8 cellular contexts compared by ENCODE assay signal in genomic region chr9:92671323-92671722, GRCh38. TPM values are rescaled to one million over a fixed set of nuclear protein-coding genes. Genes with fewer than 3 reads are reported as not detected.
DNase-seq lines count a peak whose midpoint lies in the region; ATAC-seq and TF ChIP-seq lines count a peak whose summit lies in the region.

No MANE protein-coding gene starts in this region.

- TF ChIP-seq POLR2A in suprapubic skin (IDR thresholded peaks at IDR 0.05): no peak

- DNase-seq in adipocyte (ENCODE audit: low read depth): peak; percentile 73
- peak; percentile 76 to 80 for DNase-seq in suprapubic skin (ENCODE audit: low spot score in 2 of 2)
- DNase-seq in iPS-NIHi11 (ENCODE audit: low spot score): no peak
- no peak for DNase-seq in DMS153 treated with DMSO at 0.1 percent for 48 hours (lab: John Stamatoyannopoulos, UW; ENCODE audit: unreplicated experiment)

- peak overlapping the region in 4 of 11 experiments; percentile 89 to 94 (median 90); a peak in 6 of 22 replicates for H3K9ac ChIP-seq in BLaER1 treated with 17β-estradiol and CSF1 and Interleukin-3, amounts not matched to agents 10 nM and 100 nM
- H3K9ac ChIP-seq in HUES48 (ENCODE audit: low read depth, low read length): no peak overlapping the region
- H3K9ac ChIP-seq in adipocyte (ENCODE audit: low read length): peak overlapping the region; percentile 97
- no peak overlapping the region for H3K9ac ChIP-seq in iPS-15b (ENCODE audit: low read depth, low read length)

- no peak for ATAC-seq in HG03439 (IDR thresholded peaks at IDR 0.05; ENCODE audit: unreplicated experiment)

- no peak for TF ChIP-seq EP300 in suprapubic skin (IDR thresholded peaks at IDR 0.05)

- peaks cover 0 to 27% (median 22%) of the 10 kb centered on the region in 11 experiments; a peak in 19 of 22 replicates for H4K20me1 ChIP-seq in BLaER1 treated with 17β-estradiol and CSF1 and Interleukin-3, amounts not matched to agents 10 nM and 100 nM

- peaks cover 19 to 52% (median 39%) of the 10 kb centered on the region in 10 experiments for H3K4me1 ChIP-seq in BLaER1 treated with 17β-estradiol and CSF1 and Interleukin-3, amounts not matched to agents 10 nM and 100 nM
- H3K4me1 ChIP-seq in HUES48 (ENCODE audit: control insufficient read depth, insufficient read depth, low read length) (0 out of 2 replicates have a peak, but pooled peaks cover 4% of the 10 kb centered on the region), adipocyte (ENCODE audit: control insufficient read depth, insufficient read depth, low read length) (peaks cover 18% of the 10 kb centered on the region), iPS-15b (ENCODE audit: control insufficient read depth, insufficient read depth, low read length) (peaks cover 2% of the 10 kb centered on the region), suprapubic skin (peaks cover 40% of the 10 kb centered on the region)

- 38% methylated on average over 4 of the region's 4 CpGs for WGBS in suprapubic skin

- H3K36me3 ChIP-seq in BLaER1 treated with 17β-estradiol and CSF1 and Interleukin-3, amounts not matched to agents 10 nM and 100 nM: peaks cover 6 to 23% (median 11%) of the 10 kb centered on the region in 11 experiments; a peak in 18 of 22 replicates
- H3K36me3 ChIP-seq in HUES48 (ENCODE audit: control insufficient read depth, insufficient read depth, low read length) (peaks cover 10% of the 10 kb centered on the region; the same call in 1 of the 2 replicates), adipocyte (ENCODE audit: control insufficient read depth, insufficient read depth, low read length, severe bottlenecking) (peaks cover 7% of the 10 kb centered on the region), iPS-15b (ENCODE audit: control insufficient read depth, insufficient read depth, low read length) (no peaks in the 10 kb centered on the region), suprapubic skin (no peaks in the 10 kb centered on the region)

- H3K27ac ChIP-seq in BLaER1 treated with 17β-estradiol and CSF1 and Interleukin-3, amounts not matched to agents 10 nM and 100 nM: peak overlapping the region in 7 of 11 experiments; percentile 84 to 99 (median 93); a peak in 8 of 22 replicates
- no peak overlapping the region for H3K27ac ChIP-seq in HUES48 (ENCODE audit: low read depth, low read length)
- H3K27ac ChIP-seq in suprapubic skin: peak overlapping the region; percentile 97

- 0 out of 22 replicates have a peak, but pooled peaks cover 0 to 7% (median 0%) of the 10 kb centered on the region in 11 experiments for H3K9me3 ChIP-seq in BLaER1 treated with 17β-estradiol and CSF1 and Interleukin-3, amounts not matched to agents 10 nM and 100 nM (replicated peaks in 1 of 11)
- H3K9me3 ChIP-seq in HUES48 (ENCODE audit: control insufficient read depth, insufficient read depth, low read length) (no peaks in the 10 kb centered on the region), adipocyte (ENCODE audit: control insufficient read depth, low read length) (no peaks in the 10 kb centered on the region), iPS-15b (ENCODE audit: control insufficient read depth, insufficient read depth, low read length) (no peaks in the 10 kb centered on the region), suprapubic skin (no peaks in the 10 kb centered on the region)

- peak overlapping the region; percentile 70 to 95 (median 86); a peak in 21 of 22 replicates for H3K4me2 ChIP-seq in BLaER1 treated with 17β-estradiol and CSF1 and Interleukin-3, amounts not matched to agents 10 nM and 100 nM

- peak overlapping the region; percentile 65 to 98 (median 87); a peak in 15 of 20 replicates for H3K4me3 ChIP-seq in BLaER1 treated with 17β-estradiol and CSF1 and Interleukin-3, amounts not matched to agents 10 nM and 100 nM
- H3K4me3 ChIP-seq in HUES48 (ENCODE audit: low read depth, low read length) (peak overlapping the region; percentile 91), adipocyte (ENCODE audit: low read length) (peak overlapping the region; percentile 95), iPS-15b (ENCODE audit: low read depth, low read length) (peak overlapping the region; percentile 100), suprapubic skin (peak overlapping the region; percentile 95)

- no peaks in the 10 kb centered on the region for H3K27me3 ChIP-seq in BLaER1 treated with 17β-estradiol and CSF1 and Interleukin-3, amounts not matched to agents 10 nM and 100 nM
- H3K27me3 ChIP-seq in HUES48 (ENCODE audit: control insufficient read depth, insufficient read depth, low read length) (no peaks in the 10 kb centered on the region), adipocyte (replicated peaks; ENCODE audit: control insufficient read depth, insufficient read depth, low read length) (no peaks in the 10 kb centered on the region), iPS-15b (ENCODE audit: control insufficient read depth, insufficient read depth, low read length) (no peaks in the 10 kb centered on the region), suprapubic skin (no peaks in the 10 kb centered on the region)

- no peak for TF ChIP-seq CTCF in suprapubic skin (IDR thresholded peaks at IDR 0.05)

RNA-seq across cellular contexts. Expression of gene IPPK, which starts 1.4 kb away (rescaled TPM):
- total RNA-seq in suprapubic skin: 10 to 100 TPM; 45.0 to 53.6 (median 50.0) TPM

Comparison
In these comparisons a context has a peak if more than half of its experiments do, and no peak if none do; other contexts are left out.
1. DNase-seq: peak in adipocyte (single experiment) and suprapubic skin (2 of 2); none in iPS-NIHi11 (single experiment) and DMS153 treated with DMSO at 0.1 percent for 48 hours (single experiment).
2. Peak in every context shown above with its lines, with median percentiles within 50 percentile points of each other: H3K4me3 ChIP-seq.